ENCODE assay signal across 19 cellular contexts in the genomic region with DNA sequence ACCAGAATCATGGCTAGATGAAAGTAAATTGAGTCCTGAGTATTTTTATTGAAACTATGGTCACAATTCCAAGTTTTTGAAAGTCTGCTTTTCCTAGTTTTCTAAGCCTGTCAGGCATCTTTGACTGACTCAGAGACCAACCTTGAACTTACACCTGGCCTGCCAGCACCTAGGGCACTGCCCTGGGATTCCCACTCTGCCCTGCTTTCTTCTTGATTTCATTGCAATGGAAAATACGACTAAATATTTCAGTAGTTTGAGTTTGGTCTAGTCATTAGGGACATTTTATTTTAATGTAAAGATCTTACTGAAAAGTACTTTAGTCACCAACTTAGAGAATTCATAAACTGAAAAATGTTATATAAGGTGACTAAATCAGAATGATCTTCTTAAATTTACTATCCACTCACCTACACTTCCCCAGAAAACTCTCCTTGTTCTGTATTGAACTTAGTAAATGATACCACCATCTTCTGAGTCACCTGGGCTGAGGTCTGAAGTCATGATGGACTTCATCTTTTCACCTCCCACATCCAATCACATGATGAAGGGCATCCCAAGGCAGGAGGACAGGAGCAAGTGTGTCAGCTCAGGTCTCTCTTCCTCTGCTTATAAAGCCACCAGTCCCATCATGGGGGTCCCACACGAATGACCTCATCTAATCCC. TPM values are rescaled to one million over a fixed set of nuclear protein-coding genes. Genes with fewer than 3 reads are reported as not detected.
DNase-seq lines count a peak whose midpoint lies in the region; ATAC-seq, FAIRE-seq and TF ChIP-seq lines count a peak whose summit lies in the region.
"Had no signal": no experiment of that assay in that cellular context is flagged by ENCODE, and none has a peak within 500 bp of the region (broad histone marks: within the 10 kb centered on the region; RNA-seq: fewer than 3 reads in every experiment).

No MANE protein-coding gene starts in this region.

- H4K20me1 ChIP-seq in mammary epithelial cell (ENCODE audit: insufficient read depth, low read length) (no peaks in the 10 kb centered on the region), PC-3 (ENCODE audit: low read length) (no peaks in the 10 kb centered on the region)

- intact Hi-C loops in mammary epithelial cell (cut with micrococcal nuclease) = no loop called here
- intact Hi-C loops in breast epithelium (cut with DNase I; ENCODE audit: low total_unique reads) = no loop called here
- intact Hi-C loops in PC-3 (cut with micrococcal nuclease) = no loop called here

- CTCF ChIA-PET in mammary epithelial cell (lab: Charles Lee; ENCODE audit: low non-redundant PET) = interaction anchor here (0.7 kb wide), 1 partner anchor 58 kb away, joined by 5 read pairs; no protein-coding TSS in a partner anchor
- CTCF ChIA-PET in PC-3 (lab: Charles Lee) = interaction anchor here (1.0 kb wide), 1 partner anchor 124 kb away, joined by 5 read pairs; no protein-coding TSS in a partner anchor

- H3K79me2 ChIP-seq in mammary epithelial cell (ENCODE audit: insufficient read depth, low read length) (no peaks in the 10 kb centered on the region), PC-3 (ENCODE audit: low read length) (no peaks in the 10 kb centered on the region)

- WGBS in mammary epithelial cell (ENCODE audit: low coverage, missing lambda C conversion rate) = 100% methylated on average over 2 of the region's 2 CpGs

- H3K27me3 ChIP-seq in mammary epithelial cell (ENCODE audit: insufficient read depth, low read length) = no peaks in the 10 kb centered on the region
- no peaks in the 10 kb centered on the region for H3K27me3 ChIP-seq in breast epithelium
- no peaks in the 10 kb centered on the region for H3K27me3 ChIP-seq in PC-3 (ENCODE audit: low read length)
- no peaks in the 10 kb centered on the region for H3K27me3 ChIP-seq in bronchial epithelial cell (ENCODE audit: control insufficient read depth, insufficient read depth, low read length)
- H3K27me3 ChIP-seq: gastroesophageal sphincter, tibial artery had no signal

- TF ChIP-seq CTCF in mammary epithelial cell (conservative IDR thresholded peaks at IDR 0.05 in 1 of 2, IDR thresholded peaks at IDR 0.05 in 1 of 2; ENCODE audit: extremely low read depth in 1 of 2, insufficient read depth in 1 of 2, low read depth in 1 of 2, low read length in 2 of 2) (no peak), breast epithelium (IDR thresholded peaks at IDR 0.05) (no peak), PC-3 (conservative IDR thresholded peaks at IDR 0.05; ENCODE audit: low read depth, low read length) (no peak), bronchial epithelial cell (IDR thresholded peaks at IDR 0.05; ENCODE audit: insufficient read depth, low read length, severe bottlenecking) (no peak)

- POLR2A ChIA-PET in PC-3 (lab: Charles Lee; ENCODE audit: unreplicated experiment) = interaction anchor here (0.6 kb wide), 1 partner anchor 257 kb away, joined by 3 read pairs; no protein-coding TSS in a partner anchor

- DNase-seq in mammary epithelial cell (no peak), breast epithelium (ENCODE audit: low spot score in 2 of 2) (no peak), PC-3 (no peak), bronchial epithelial cell (ENCODE audit: low read depth) (peak; percentile 20), NCI-H1930 (lab: John Stamatoyannopoulos, UW) (no peak), NCI-H146 (lab: John Stamatoyannopoulos, UW) (no peak)
- DNase-seq in stimulated activated naive CD8-positive, alpha-beta T cell treated with anti-CD3 and anti-CD28 coated beads, Interleukin-15, Interleukin-2, amounts not matched to agents 100 U/mL and 50 U/mL, for 24 hours = no peak
- DNase-seq: activated CD8-positive, alpha-beta memory T cell treated with anti-CD3 and anti-CD28 coated beads, Interleukin-2, amount 50 U/mL, for 4 hours; CD8-positive, alpha-beta memory T cell; DMS79 treated with DMSO at 0.1 percent for 48 hours; left colon; NCI-H1436; NCI-H774; SIG-M5; tibial artery; WERI-Rb-1 had no signal

- H3K4me2 ChIP-seq in mammary epithelial cell (ENCODE audit: insufficient read depth, low read depth, low read length) = peak overlapping the region; percentile 78
- H3K4me2 ChIP-seq in PC-3 (ENCODE audit: low read length) = peak overlapping the region; percentile 79

- dilution Hi-C loops in mammary epithelial cell (cut with HindIII; ENCODE audit: low sequenced_read_pairs) = no loop called here

- BruUV-seq in mammary epithelial cell (replicated peaks; lab: Mats Ljungman, UMichigan) (no TSS peak), PC-3 (replicated peaks; lab: Mats Ljungman, UMichigan) (no TSS peak)

- peak overlapping the region; percentile 84 for H3K27ac ChIP-seq in mammary epithelial cell (ENCODE audit: insufficient read depth, low read depth, low read length)
- H3K27ac ChIP-seq in breast epithelium = no peak overlapping the region
- H3K27ac ChIP-seq in PC-3 (ENCODE audit: low read length) = peak overlapping the region; percentile 99
- H3K27ac ChIP-seq: gastroesophageal sphincter, tibial artery, WERI-Rb-1 had no signal

- H3K9ac ChIP-seq in mammary epithelial cell (ENCODE audit: insufficient read depth, low read length) (no peak overlapping the region), PC-3 (ENCODE audit: low read length) (peak overlapping the region; percentile 83)

- H3K36me3 ChIP-seq in mammary epithelial cell (ENCODE audit: insufficient read depth, low read length) (no peaks in the 10 kb centered on the region), breast epithelium (no peaks in the 10 kb centered on the region), PC-3 (ENCODE audit: low read depth, low read length) (no peaks in the 10 kb centered on the region), bronchial epithelial cell (ENCODE audit: control insufficient read depth, insufficient read depth, low read length) (no peaks in the 10 kb centered on the region)
- H3K36me3 ChIP-seq: gastroesophageal sphincter, tibial artery, WERI-Rb-1 had no signal

- ATAC-seq in PC-3 = no peak
- peak; percentile 81 for ATAC-seq in stimulated activated naive CD8-positive, alpha-beta T cell treated with anti-CD3 and anti-CD28 coated beads, Interleukin-15, Interleukin-2, amounts not matched to agents 100 U/mL and 50 U/mL, for 24 hours
- ATAC-seq: gastroesophageal sphincter, HepG2, left colon had no signal

- peaks cover 9% of the 10 kb centered on the region for H3F3A ChIP-seq in PC-3 (ENCODE audit: low read length, unreplicated experiment)

- H3K4me1 ChIP-seq in mammary epithelial cell (ENCODE audit: insufficient read depth, low read length) (peaks cover 32% of the 10 kb centered on the region), breast epithelium (no peaks in the 10 kb centered on the region), PC-3 (ENCODE audit: insufficient read depth, low read length) (peaks cover 28% of the 10 kb centered on the region)

- H3K4me3 ChIP-seq in mammary epithelial cell (replicated peaks in 1 of 3; ENCODE audit: insufficient read depth in 1 of 3, low read depth in 2 of 3, low read length in 3 of 3) (no peak overlapping the region), breast epithelium (no peak overlapping the region), PC-3 (ENCODE audit: low read length) (peak overlapping the region; percentile 48; the same call in 1 of the 2 replicates), bronchial epithelial cell (ENCODE audit: low read depth, low read length) (no peak overlapping the region)
- H3K4me3 ChIP-seq: gastroesophageal sphincter, skin epidermis, tibial artery had no signal

- no peak for FAIRE-seq in bronchial epithelial cell (lab: Jason Lieb, UNC)
- FAIRE-seq: HepG2 had no signal

- H3K9me3 ChIP-seq in mammary epithelial cell (replicated peaks; ENCODE audit: insufficient read depth, low read length) (no peaks in the 10 kb centered on the region), breast epithelium (no peaks in the 10 kb centered on the region), PC-3 (ENCODE audit: low read length) (no peaks in the 10 kb centered on the region)
- H3K9me3 ChIP-seq: gastroesophageal sphincter, tibial artery had no signal

- H2AFZ ChIP-seq in mammary epithelial cell (ENCODE audit: low read depth, low read length) = peak overlapping the region; percentile 27
- peak overlapping the region; percentile 23; the same call in 1 of the 2 replicates for H2AFZ ChIP-seq in PC-3 (ENCODE audit: low read length)

- H3K9me2 ChIP-seq in PC-3 (replicated peaks; ENCODE audit: low read length) = no peaks in the 10 kb centered on the region

- in situ Hi-C loops in mammary epithelial cell (cut with MboI; ENCODE audit: low sequenced_read_pairs in 2 of 2) = loop anchor here in 1 of 2 donors (25.0 kb wide), 2 partner anchors 277 to 502 kb away; no protein-coding TSS in a partner anchor

- no peak for TF ChIP-seq POLR2A in breast epithelium (IDR thresholded peaks at IDR 0.05)

RNA-seq across cellular contexts. Expression of a gene that starts 11.6 kb away (rescaled TPM):
- 10 to 100 TPM; 48.7 to 65.1 TPM for total RNA-seq in mammary epithelial cell
- polyA plus RNA-seq in mammary epithelial cell = 47.2 TPM
- 19.7 TPM for polyA minus RNA-seq in mammary epithelial cell
- 100 to 1,000 TPM in 2 of 3 donors, 10 to 100 TPM in 1; 93.7 to 116 (median 110) TPM for total RNA-seq in breast epithelium
- total RNA-seq in PC-3 (2014; rRNA removed) = 143 and 159 TPM in 2 replicates
- total RNA-seq in bronchial epithelial cell = 53.2 and 90.4 TPM in 2 replicates

RNA-seq across cellular contexts. Expression of a gene that starts 57.1 kb away (rescaled TPM):
- total RNA-seq in mammary epithelial cell = 10 to 100 TPM; 14.0 to 36.5 TPM
- polyA plus RNA-seq in mammary epithelial cell = 12.3 TPM
- polyA minus RNA-seq in mammary epithelial cell = 24.9 TPM
- 10 to 100 TPM; 34.1 to 60.9 (median 35.4) TPM for total RNA-seq in breast epithelium
- total RNA-seq in PC-3 (2014; rRNA removed) = 5.2 and 5.4 TPM in 2 replicates
- 25.3 and 31.5 TPM in 2 replicates for total RNA-seq in bronchial epithelial cell

Comparison
In these comparisons a context has a peak if more than half of its experiments do, and no peak if none do; other contexts are left out.
1. H3K27ac ChIP-seq: peak in mammary epithelial cell (single experiment) and PC-3 (single experiment); none in breast epithelium (0 of 2).